In the genomic region with DNA sequence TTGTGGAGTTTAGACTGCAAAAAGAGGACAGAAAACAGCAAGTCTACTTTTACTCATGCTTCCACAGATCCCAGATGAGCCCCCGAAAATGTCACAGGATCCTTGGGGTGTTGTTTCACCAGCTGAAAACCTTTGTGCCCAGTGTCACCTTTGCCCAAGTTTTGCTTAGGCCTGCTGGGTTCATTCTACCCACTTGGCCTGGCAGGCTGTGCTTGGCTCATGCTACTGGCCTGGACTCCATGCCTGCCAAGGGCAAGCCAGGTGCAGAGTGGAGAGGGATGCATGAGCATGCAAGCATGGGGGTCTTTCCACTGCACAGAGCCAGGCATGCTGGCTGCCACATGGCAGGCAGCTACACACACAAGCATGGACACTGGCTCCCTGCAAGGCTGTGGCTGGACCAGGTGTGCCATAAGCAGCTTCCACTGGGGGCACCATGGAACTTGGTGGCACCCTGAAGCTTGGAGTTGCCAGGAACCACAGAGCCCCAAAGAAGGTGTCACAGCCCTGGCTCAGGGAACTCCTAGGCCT, we compare ENCODE assay signal across 29 cellular contexts.
"Had no signal": no experiment of that assay in that cellular context is flagged by ENCODE, and none has a peak within 500 bp of the region (broad histone marks: within the 10 kb centered on the region; RNA-seq: fewer than 3 reads in every experiment).

No MANE protein-coding gene starts in this region.

- H3K27me3 ChIP-seq: adrenal gland, ascending aorta had no signal

- H3K4me1 ChIP-seq: adrenal gland, ascending aorta had no signal

- H3K4me3 ChIP-seq: adrenal gland, ascending aorta had no signal

- H3K9me3 ChIP-seq: adrenal gland, ascending aorta had no signal

- H3K27ac ChIP-seq: adrenal gland, ascending aorta, VCaP had no signal

- ATAC-seq: activated CD8-positive, alpha-beta T cell treated with anti-CD3 and anti-CD28 coated beads for 36 hours; activated naive CD4-positive, alpha-beta T cell treated with anti-CD3 and anti-CD28 coated beads, Interleukin-2, amount 50 U/mL, for 72 hours; activated T-cell treated with anti-CD3 and anti-CD28 coated beads, Interleukin-2, amount 50 U/mL, for 4 hours; activated T-cell treated with anti-CD3 and anti-CD28 coated beads, Interleukin-2, amount 50 U/mL, for 72 hours; activated T-helper 17 cell treated with anti-CD3 and anti-CD28 coated beads, Interleukin-2, amount 50 U/mL, for 72 hours had no signal

- DNase-seq: activated B cell treated with CpG ODN at 0.5 μM for 24 hours; activated CD4-positive, alpha-beta memory T cell treated with anti-CD3 and anti-CD28 coated beads for 36 hours; activated CD4-positive, alpha-beta T cell treated with anti-CD3 and anti-CD28 coated beads for 4 hours; activated CD4-positive, alpha-beta T cell treated with anti-CD3 and anti-CD28 coated beads, Interleukin-2, amount 10 ng/mL, durations not matched to agents 24 days and 14 days; activated CD4-positive, alpha-beta T cell treated with anti-CD3 and anti-CD28 coated beads, Interleukin-2, amount 50 U/mL, for 1 hour; activated CD4-positive, alpha-beta T cell treated with anti-CD3 and anti-CD28 coated beads, Interleukin-2, amount 50 U/mL, for 4 hours; activated CD4-positive, CD25-positive, alpha-beta regulatory T cell treated with anti-CD3 and anti-CD28 coated beads, Interleukin-2, amount 50 U/mL, for 72 hours; activated CD8-positive, alpha-beta memory T cell treated with anti-CD3 and anti-CD28 coated beads, Interleukin-2, amount 50 U/mL, for 4 hours; activated CD8-positive, alpha-beta T cell treated with anti-CD3 and anti-CD28 coated beads for 36 hours; activated effector memory CD4-positive, alpha-beta T cell treated with anti-CD3 and anti-CD28 coated beads, Interleukin-2, amount 50 U/mL, for 16 hours; activated gamma-delta T cell treated with Interleukin-2 at 50 U/mL for 16 hours; activated naive CD4-positive, alpha-beta T cell; activated naive CD4-positive, alpha-beta T cell treated with anti-CD3 and anti-CD28 coated beads for 36 hours; activated naive CD4-positive, alpha-beta T cell treated with anti-CD3 and anti-CD28 coated beads, Interleukin-2, amount 50 U/mL, for 16 hours; activated naive CD8-positive, alpha-beta T cell treated with anti-CD3 and anti-CD28 coated beads for 36 hours; activated T-cell treated with anti-CD3 and anti-CD28 coated beads for 4 hours; activated T-cell treated with anti-CD3 and anti-CD28 coated beads, Interleukin-2, amount 50 U/mL, for 1 hour; activated T-cell treated with anti-CD3 and anti-CD28 coated beads, Interleukin-2, amount 50 U/mL, for 4 hours; activated T-cell treated with anti-CD3 and anti-CD28 coated beads, Interleukin-2, amount 50 U/mL, for 72 hours; adrenal gland; amniotic stem cell; central memory CD4-positive, alpha-beta T cell; T-helper 1 cell; T-helper 2 cell; T-helper 9 cell had no signal

- H3K36me3 ChIP-seq: adrenal gland, ascending aorta had no signal
